ENCODE assay signal across 10 cellular contexts in the genomic region with DNA sequence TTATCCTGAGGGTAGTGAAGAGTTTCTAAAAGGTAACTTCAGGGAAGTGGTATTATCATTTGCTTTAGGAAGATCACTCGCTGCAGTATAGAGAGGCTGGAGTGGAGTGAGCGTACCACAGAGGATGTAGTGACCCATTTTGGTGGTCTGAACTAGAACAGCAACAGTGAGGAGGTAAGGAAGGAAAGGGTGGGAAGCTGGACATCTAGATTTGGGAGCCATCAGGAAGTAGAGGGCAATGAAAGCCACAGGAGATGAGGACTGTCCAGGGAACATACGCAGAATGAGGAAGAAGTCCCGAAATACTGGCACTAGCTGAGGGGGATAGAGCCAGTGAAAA.
DNase-seq lines count a peak whose midpoint lies in the region; ATAC-seq, FAIRE-seq and TF ChIP-seq lines count a peak whose summit lies in the region.
"Had no signal": no experiment of that assay in that cellular context is flagged by ENCODE, and none has a peak within 500 bp of the region (broad histone marks: within the 10 kb centered on the region; RNA-seq: fewer than 3 reads in every experiment).

No MANE protein-coding gene starts in this region.

- no peak overlapping the region for H2AK5ac ChIP-seq in mesendoderm (ENCODE audit: low read length)

- H3K79me1 ChIP-seq in mesendoderm (ENCODE audit: low read length): no peaks in the 10 kb centered on the region

- no peak overlapping the region for H3K27ac ChIP-seq in HepG2 (ENCODE audit: extremely low read length, insufficient read depth, low read length)
- H3K27ac ChIP-seq in right lobe of liver: no peak overlapping the region
- peak overlapping the region; percentile 7 for H3K27ac ChIP-seq in OCI-LY7 (ENCODE audit: low read depth, low read length, poor library complexity, severe bottlenecking)
- H3K27ac ChIP-seq in mesendoderm (ENCODE audit: low read depth, low read length): no peak overlapping the region
- H3K27ac ChIP-seq: BLaER1, SJCRH30 had no signal

- H3K79me2 ChIP-seq in HepG2 (ENCODE audit: insufficient read depth, low read length) (no peaks in the 10 kb centered on the region), OCI-LY7 (ENCODE audit: insufficient read depth, low read depth, low read length) (no peaks in the 10 kb centered on the region), mesendoderm (ENCODE audit: control insufficient read depth, insufficient read depth, low read length) (no peaks in the 10 kb centered on the region)

- H2AFZ ChIP-seq in HepG2 (ENCODE audit: low read length): no peak overlapping the region
- no peak overlapping the region for H2AFZ ChIP-seq in OCI-LY7 (ENCODE audit: low read length)

- no peaks in the 10 kb centered on the region; a peak in 1 of 5 replicates for H3K27me3 ChIP-seq in HepG2 (ENCODE audit: control insufficient read depth in 1 of 2, insufficient read depth in 2 of 2, low read length in 2 of 2)
- no peaks in the 10 kb centered on the region for H3K27me3 ChIP-seq in right lobe of liver
- no peaks in the 10 kb centered on the region for H3K27me3 ChIP-seq in mesendoderm (ENCODE audit: insufficient read depth, low read length, poor library complexity)
- H3K27me3 ChIP-seq: BLaER1, SJCRH30 had no signal

- no peak overlapping the region for H2BK120ac ChIP-seq in mesendoderm (ENCODE audit: low read depth, low read length)

- H3K9ac ChIP-seq in HepG2 (ENCODE audit: insufficient read depth, low read depth, low read length) (no peak overlapping the region), mesendoderm (ENCODE audit: low read length) (no peak overlapping the region)

- in situ Hi-C loops in HepG2 (cut with HindIII; ENCODE audit: extremely low pct_ligation_motif_present, low pct_unique_long_range_greater_than_20kb): loop anchor here (5.0 kb wide), 2 partner anchors 140 to 185 kb away; partner anchors contain the start of genes P3R3URF and TSPAN1

- no peak for ATAC-seq in HepG2
- no peak for ATAC-seq in right lobe of liver
- no peak for ATAC-seq in GM21825 (IDR thresholded peaks at IDR 0.05; ENCODE audit: unreplicated experiment)
- ATAC-seq in GM21717 (IDR thresholded peaks at IDR 0.05; ENCODE audit: unreplicated experiment): no peak
- no peak for ATAC-seq in stimulated activated naive CD8-positive, alpha-beta T cell treated with anti-CD3 and anti-CD28 coated beads, Interleukin-15, Interleukin-2, amounts not matched to agents 100 U/mL and 50 U/mL, for 24 hours

- no peak overlapping the region for H2BK5ac ChIP-seq in mesendoderm (ENCODE audit: low read length)

- H2BK15ac ChIP-seq in mesendoderm (replicated peaks; ENCODE audit: low read depth): no peak overlapping the region

- POLR2A ChIA-PET in HepG2 (lab: Yijun Ruan, JAX): no interaction called here
- POLR2A ChIA-PET in OCI-LY7 (lab: Charles Lee): interaction anchor here (0.6 to 1.1 kb wide), 2 partner anchors 128 to 186 kb away, joined by 3 to 5 read pairs; no protein-coding TSS in a partner anchor

- H3K4ac ChIP-seq in mesendoderm (ENCODE audit: low read depth, low read length): no peak overlapping the region

- intact Hi-C loops in HepG2 (cut with micrococcal nuclease; ENCODE audit: unreplicated experiment): loop anchor here (1.0 kb wide), 2 partner anchors 142 to 186 kb away; no protein-coding TSS in a partner anchor
- intact Hi-C loops in right lobe of liver (cut with DNase I): loop anchor here (5.0 kb wide), 1 partner anchor 145 kb away; no protein-coding TSS in a partner anchor
- intact Hi-C loops in OCI-LY7 (cut with micrococcal nuclease; ENCODE audit: unreplicated experiment): loop anchor here (1.0 kb wide), 3 partner anchors 142 to 186 kb away; partner anchors contain the start of gene POMGNT1

- WGBS in HepG2 (ENCODE audit: low lambda C conversion rate): 83% methylated on average over 4 of the region's 4 CpGs
- WGBS in right lobe of liver (ENCODE audit: insufficient coverage, low coverage, low lambda C conversion rate, missing lambda C conversion rate): 46% methylated on average over 4 of the region's 4 CpGs
- no CpG with 5 or more reads among the region's 4 CpGs for WGBS in mesendoderm (ENCODE audit: extremely low coverage, insufficient coverage, low lambda C conversion rate)

- no peak overlapping the region for H3K4me3 ChIP-seq in HepG2 (replicated peaks in 1 of 3; ENCODE audit: insufficient read depth in 1 of 3, low read depth in 2 of 3, low read length in 3 of 3)
- H3K4me3 ChIP-seq in right lobe of liver: no peak overlapping the region
- H3K4me3 ChIP-seq in OCI-LY7 (ENCODE audit: low read depth, low read length, poor library complexity, severe bottlenecking): no peak overlapping the region
- no peak overlapping the region for H3K4me3 ChIP-seq in mesendoderm (ENCODE audit: low read length)
- H3K4me3 ChIP-seq: BLaER1, SJCRH30 had no signal

- H3K18ac ChIP-seq in mesendoderm (ENCODE audit: low read length): no peak overlapping the region

- no TSS peak for BruUV-seq in HepG2 (replicated peaks; lab: Mats Ljungman, UMichigan)
- BruUV-seq in OCI-LY7 (replicated peaks; lab: Mats Ljungman, UMichigan): TSS peak; percentile 40

- TF ChIP-seq EP300 in HepG2 (IDR thresholded peaks at IDR 0.05; ENCODE audit: low read depth in 2 of 2, low read length in 2 of 2): no peak
- TF ChIP-seq EP300 in HepG2 (CRISPR knock-in tag; IDR thresholded peaks at IDR 0.05; ENCODE audit: borderline replicate concordance): no peak

- TF ChIP-seq POLR2A in HepG2 (IDR thresholded peaks at IDR 0.05; ENCODE audit: insufficient read depth in 1 of 2, low read depth in 2 of 2, low read length in 2 of 2) (no peak), right lobe of liver (IDR thresholded peaks at IDR 0.05) (no peak)

- no peaks in the 10 kb centered on the region for H3K9me2 ChIP-seq in OCI-LY7 (ENCODE audit: insufficient read depth, low read length)

- H3K23ac ChIP-seq in mesendoderm (ENCODE audit: low read length): no peak overlapping the region

- no peak for FAIRE-seq in HepG2 (lab: Jason Lieb, UNC)

- H3K56ac ChIP-seq in mesendoderm (ENCODE audit: low read length): no peak overlapping the region

- H3K9me3 ChIP-seq in HepG2 (ENCODE audit: low read length) (no peaks in the 10 kb centered on the region), right lobe of liver (no peaks in the 10 kb centered on the region), OCI-LY7 (ENCODE audit: low read length) (no peaks in the 10 kb centered on the region)
- H3K9me3 ChIP-seq: BLaER1, SJCRH30 had no signal

- H4K20me1 ChIP-seq in HepG2 (ENCODE audit: insufficient read depth, low read length): no peaks in the 10 kb centered on the region
- H4K20me1 ChIP-seq in OCI-LY7 (ENCODE audit: insufficient read depth, low read length): no peaks in the 10 kb centered on the region

- H3K4me2 ChIP-seq in HepG2 (ENCODE audit: low read depth, low read length) (no peak overlapping the region), OCI-LY7 (ENCODE audit: low read length) (no peak overlapping the region; the same call in 1 of the 2 replicates), mesendoderm (ENCODE audit: low read length) (no peak overlapping the region)
- H3K4me2 ChIP-seq: BLaER1 had no signal

- CTCF ChIA-PET in HepG2 (lab: Yijun Ruan, JAX; ENCODE audit: low intra/inter-chr PET ratio, low total read pairs): interaction anchor here (0.8 to 5.2 kb wide), 3 partner anchors 139 to 186 kb away, joined by 3 to 88 read pairs (median 21); partner anchors contain the start of gene P3R3URF
- CTCF ChIA-PET in OCI-LY7 (lab: Charles Lee; ENCODE audit: unreplicated experiment): interaction anchor here (0.6 kb wide), 1 partner anchor 372 kb away, joined by 3 read pairs; no protein-coding TSS in a partner anchor

- H3K36me3 ChIP-seq in HepG2 (replicated peaks in 1 of 2; ENCODE audit: control insufficient read depth in 1 of 2, insufficient read depth in 2 of 2, low read length in 2 of 2): peaks cover 1 to 4% of the 10 kb centered on the region in 2 experiments; a peak in 2 of 5 replicates
- H3K36me3 ChIP-seq in right lobe of liver: peaks cover 0 to 3% (median 0%) of the 10 kb centered on the region in 4 donors
- H3K36me3 ChIP-seq in OCI-LY7 (ENCODE audit: insufficient read depth, low read length): peaks cover 53% of the 10 kb centered on the region
- H3K36me3 ChIP-seq in mesendoderm (ENCODE audit: control insufficient read depth, insufficient read depth, low read length): peaks cover under 1% of the 10 kb centered on the region
- H3K36me3 ChIP-seq: SJCRH30 had no signal

- H4K5ac ChIP-seq in mesendoderm (ENCODE audit: low read length): no peak overlapping the region

- H4K8ac ChIP-seq in mesendoderm (ENCODE audit: low read depth, low read length): no peak overlapping the region

- DNase-seq in HepG2 (ENCODE audit: low spot score) (no peak), right lobe of liver (no peak), OCI-LY7 (ENCODE audit: low spot score) (no peak), mesendoderm (peak; percentile 14), RPMI8226 (no peak)
- no peak for DNase-seq in stimulated activated naive CD8-positive, alpha-beta T cell treated with anti-CD3 and anti-CD28 coated beads, Interleukin-15, Interleukin-2, amounts not matched to agents 100 U/mL and 50 U/mL, for 24 hours

- TF ChIP-seq CTCF in HepG2 (CRISPR knock-in tag; IDR thresholded peaks at IDR 0.05) (no peak), right lobe of liver (IDR thresholded peaks at IDR 0.05) (no peak), OCI-LY7 (conservative IDR thresholded peaks at IDR 0.05; ENCODE audit: low read length) (no peak)

- H3K4me1 ChIP-seq in HepG2 (ENCODE audit: insufficient read depth, low read length) (no peaks in the 10 kb centered on the region), right lobe of liver (peaks cover 0 to 5% (median 0%) of the 10 kb centered on the region in 4 donors), OCI-LY7 (ENCODE audit: insufficient read depth, low read length, poor library complexity, severe bottlenecking) (peaks cover 59% of the 10 kb centered on the region), mesendoderm (ENCODE audit: control insufficient read depth, low read depth, low read length) (no peaks in the 10 kb centered on the region)
- H3K4me1 ChIP-seq: SJCRH30 had no signal

- TF ChIP-seq RAD21 in HepG2 (CRISPR knock-in tag; IDR thresholded peaks at IDR 0.05): no peak

TF ChIP-seq in HepG2, 621 proteins besides CTCF, POLR2A, EP300 and RAD21:
- TF ChIP-seq ZC3H13 (CRISPR knock-in tag; IDR thresholded peaks at IDR 0.05): 0 out of 2 replicates have a peak, but pooled peaks have one; percentile 19
- no peak for TF ChIP-seq ZC3H4 (CRISPR knock-in tag; IDR thresholded peaks at IDR 0.05; ENCODE audit: borderline replicate concordance)
TF ChIP-seq in HepG2: peak in this region for 1.
